Comparison of ENCODE assay signal across 8 cellular contexts in the genomic region with DNA sequence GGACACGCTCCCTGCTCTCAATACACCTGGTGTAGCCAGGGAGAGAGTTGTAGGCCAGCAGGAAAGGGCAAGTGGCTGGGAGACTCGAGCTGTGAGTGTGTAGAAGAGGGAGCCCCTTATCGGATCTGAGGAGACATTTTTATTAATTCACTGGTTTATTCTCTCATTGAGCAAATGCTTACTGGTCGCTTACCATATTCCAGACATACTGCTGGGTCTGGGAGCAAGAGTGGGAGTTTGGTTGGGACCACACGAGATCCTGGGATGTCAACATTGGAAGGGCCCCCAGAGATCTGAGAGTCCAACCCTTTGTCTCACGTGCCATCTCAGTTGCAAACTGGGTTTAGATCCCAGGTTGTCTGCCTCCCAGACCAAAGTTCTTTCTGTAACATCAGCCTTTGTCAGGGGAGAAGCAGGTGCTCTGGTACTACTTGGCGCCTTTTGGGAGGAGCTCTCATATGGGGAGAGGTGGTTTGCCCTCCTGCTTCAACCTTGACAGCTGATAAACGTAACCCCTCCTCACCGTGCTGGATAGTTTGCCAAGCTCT. TPM values are rescaled to one million over a fixed set of nuclear protein-coding genes. Genes with fewer than 3 reads are reported as not detected.
DNase-seq lines count a peak whose midpoint lies in the region; ATAC-seq and TF ChIP-seq lines count a peak whose summit lies in the region.

No MANE protein-coding gene starts in this region.

- H3K27ac Mint-ChIP-seq in naive thymus-derived CD8-positive, alpha-beta T cell, result peak overlapping the region; percentile 93 to 97 (median 96)

- H3K36me3 Mint-ChIP-seq in naive thymus-derived CD8-positive, alpha-beta T cell, result peaks cover 0 to 36% (median 5%) of the 10 kb centered on the region in 3 donors

- no peaks in the 10 kb centered on the region for H4K20me1 ChIP-seq in KMS-11 (ENCODE audit: insufficient read depth)

- DNase-seq in choroid plexus epithelial cell (ENCODE audit: low read depth) (no peak), NK-92 (lab: John Stamatoyannopoulos, UW; ENCODE audit: unreplicated experiment) (no peak), AG08396 (ENCODE audit: low spot score) (no peak)
- no peak for DNase-seq in naive thymus-derived CD8-positive, alpha-beta T cell

- H3K4me2 ChIP-seq in KMS-11, result peak overlapping the region; percentile 95

- peaks cover 51% of the 10 kb centered on the region for H3K79me2 ChIP-seq in KMS-11 (ENCODE audit: insufficient read depth, low read depth)

- peak overlapping the region; percentile 93 to 99 (median 95) for H3K4me3 Mint-ChIP-seq in naive thymus-derived CD8-positive, alpha-beta T cell

- H3K4me1 ChIP-seq in KMS-11 (ENCODE audit: low read depth, poor library complexity, severe bottlenecking), result peaks cover 12% of the 10 kb centered on the region

- ATAC-seq in naive thymus-derived CD8-positive, alpha-beta T cell, result no peak
- ATAC-seq in GM18858 (IDR thresholded peaks at IDR 0.05; ENCODE audit: unreplicated experiment) (no peak), HG03378 (IDR thresholded peaks at IDR 0.05; ENCODE audit: unreplicated experiment) (no peak)

- peak overlapping the region; percentile 78 for H2AFZ ChIP-seq in KMS-11 (ENCODE audit: low read depth)

- no peaks in the 10 kb centered on the region for H3K9me3 Mint-ChIP-seq in naive thymus-derived CD8-positive, alpha-beta T cell

- H3K36me3 ChIP-seq in KMS-11 (ENCODE audit: insufficient read depth), result no peaks in the 10 kb centered on the region

- POLR2A ChIA-PET in naive thymus-derived CD8-positive, alpha-beta T cell (lab: Charles Lee), result interaction anchor here (1.0 to 1.9 kb wide), 6 partner anchors 18 to 35 kb away, joined by 4 to 9 read pairs (median 4); a partner anchor contains a TSS

- H3K4me3 ChIP-seq in KMS-11 (IDR thresholded peaks at IDR 0.05; ENCODE audit: insufficient read depth, low read depth, low read length), result peak overlapping the region; percentile 81
- H3K4me3 ChIP-seq in choroid plexus epithelial cell (ENCODE audit: low read depth, low read length), result peak overlapping the region; percentile 99

- no peaks in the 10 kb centered on the region for H3K27me3 ChIP-seq in KMS-11 (ENCODE audit: insufficient read depth, low read depth)

- peaks cover 0 to 8% (median 0%) of the 10 kb centered on the region in 5 donors for H3K27me3 Mint-ChIP-seq in naive thymus-derived CD8-positive, alpha-beta T cell

- H3K4me1 Mint-ChIP-seq in naive thymus-derived CD8-positive, alpha-beta T cell, result peaks cover 18 to 60% (median 50%) of the 10 kb centered on the region in 4 donors

- peak overlapping the region; percentile 91 for H3K9ac ChIP-seq in KMS-11

- no peak for TF ChIP-seq CTCF in C4-2B (conservative IDR thresholded peaks at IDR 0.05)
- 0 out of 2 replicates have a peak, but pooled peaks have one; percentile 6 for TF ChIP-seq CTCF in KMS-11 (conservative IDR thresholded peaks at IDR 0.05; ENCODE audit: low read depth, low read length)
- TF ChIP-seq CTCF in choroid plexus epithelial cell (conservative IDR thresholded peaks at IDR 0.05; ENCODE audit: low read depth, low read length), result no peak

- H3K27ac ChIP-seq in C4-2B (peak overlapping the region; percentile 84), KMS-11 (peak overlapping the region; percentile 66)

RNA-seq across cellular contexts. Expression of a gene that starts 0.7 kb away (rescaled TPM):
- 10 to 100 TPM; 42.5 to 44.0 TPM for total RNA-seq in naive thymus-derived CD8-positive, alpha-beta T cell
- polyA plus RNA-seq in naive thymus-derived CD8-positive, alpha-beta T cell, result 10 to 100 TPM; 54.1 to 57.1 (median 56.9) TPM

RNA-seq across cellular contexts. Expression of a gene that starts 19.2 kb away (rescaled TPM):
- total RNA-seq in naive thymus-derived CD8-positive, alpha-beta T cell, result 100 to 1,000 TPM; 125 to 135 TPM
- 10 to 100 TPM; 74.4 to 92.3 (median 91.9) TPM for polyA plus RNA-seq in naive thymus-derived CD8-positive, alpha-beta T cell

RNA-seq across cellular contexts. Expression of a gene that starts 44.1 kb away (rescaled TPM):
- 10 to 100 TPM; 10.1 to 11.6 TPM for total RNA-seq in naive thymus-derived CD8-positive, alpha-beta T cell
- 1 to 10 TPM; 1.7 to 6.0 (median 3.0) TPM for polyA plus RNA-seq in naive thymus-derived CD8-positive, alpha-beta T cell

RNA-seq across cellular contexts. Expression of a gene that starts 52.0 kb away (rescaled TPM):
- not detected for total RNA-seq in naive thymus-derived CD8-positive, alpha-beta T cell
- not detected for polyA plus RNA-seq in naive thymus-derived CD8-positive, alpha-beta T cell
